In the genomic region with DNA sequence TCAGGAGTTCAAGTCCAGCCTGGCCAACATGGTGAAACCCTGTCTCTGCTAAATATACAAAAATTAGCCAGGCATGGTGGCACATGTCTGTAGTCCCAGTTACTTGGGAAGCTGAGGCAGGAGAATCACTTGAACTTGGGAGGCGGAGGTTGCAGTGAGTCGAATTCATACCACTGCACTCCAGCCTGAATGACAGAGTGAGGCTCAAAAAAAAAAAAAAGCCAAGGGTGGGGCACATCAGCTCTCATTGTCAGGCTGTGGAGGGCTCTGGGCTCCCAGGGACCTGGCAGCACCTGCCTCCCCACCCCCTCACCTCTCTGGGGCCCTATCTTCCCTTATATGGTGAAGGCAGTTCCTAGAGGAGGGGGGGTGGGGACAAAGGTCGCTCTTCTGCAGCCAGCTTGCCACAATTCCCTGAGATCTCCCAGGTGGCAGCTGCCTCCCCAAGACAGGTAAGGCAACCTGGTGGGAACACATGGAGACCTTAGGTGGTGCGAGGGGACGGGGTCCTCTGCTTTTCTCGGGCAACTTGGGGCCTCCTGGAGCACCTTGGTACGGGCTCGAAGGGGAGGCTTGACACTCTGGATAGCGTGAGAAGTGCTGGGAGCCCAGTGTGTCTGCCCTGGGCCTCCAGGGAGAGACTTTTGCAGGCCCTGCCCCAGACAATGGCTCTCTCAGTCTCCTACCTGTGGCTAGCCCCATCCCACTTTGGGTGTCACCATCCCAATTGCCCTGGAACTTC, we compare ENCODE assay signal across 20 cellular contexts. TPM values are rescaled to one million over a fixed set of nuclear protein-coding genes. Genes with fewer than 3 reads are reported as not detected.
DNase-seq lines count a peak whose midpoint lies in the region; ATAC-seq and TF ChIP-seq lines count a peak whose summit lies in the region.
"Had no signal": no experiment of that assay in that cellular context is flagged by ENCODE, and none has a peak within 500 bp of the region (broad histone marks: within the 10 kb centered on the region; RNA-seq: fewer than 3 reads in every experiment).

VIL1 (plus strand) TSS at position 407 of the 742 bp plus-strand sequence. CDS start 4,656 bp downstream, outside the sequence.

- H3K36me3 Mint-ChIP-seq in type B pancreatic cell: no peaks in the 10 kb centered on the region
- H3K36me3 Mint-ChIP-seq: CD4-positive, CD25-positive, alpha-beta regulatory T cell had no signal

- no peaks in the 10 kb centered on the region for H3K9me3 Mint-ChIP-seq in type B pancreatic cell
- H3K9me3 Mint-ChIP-seq: activated T-cell treated with anti-CD3 and anti-CD28 coated beads, Interleukin-2, amount 50 U/mL, for 72 hours; CD4-positive, CD25-positive, alpha-beta regulatory T cell; IgD-negative memory B cell had no signal

- H3K27me3 Mint-ChIP-seq in type B pancreatic cell: no peaks in the 10 kb centered on the region

- no peak for ATAC-seq in HG02763 (IDR thresholded peaks at IDR 0.05; ENCODE audit: unreplicated experiment)
- ATAC-seq: activated T-cell treated with anti-CD3 and anti-CD28 coated beads, Interleukin-2, amount 50 U/mL, for 72 hours had no signal

- H3K4me3 Mint-ChIP-seq in type B pancreatic cell: peak within 1 kb of the TSS; percentile 78
- H3K4me3 Mint-ChIP-seq: activated T-cell treated with anti-CD3 and anti-CD28 coated beads, Interleukin-2, amount 50 U/mL, for 72 hours; CD4-positive, CD25-positive, alpha-beta regulatory T cell; IgD-negative memory B cell had no signal

- DNase-seq in NCI-H1417 (lab: John Stamatoyannopoulos, UW): peak in 2 of 3 experiments; percentile 35 to 79
- no peak for DNase-seq in NCI-H1417 treated with DMSO at 0.1 percent for 48 hours (lab: John Stamatoyannopoulos, UW)
- DNase-seq in NCI-H526 treated with DMSO at 0.1 percent for 48 hours (lab: John Stamatoyannopoulos, UW): peak; percentile 85
- peak; percentile 50 for DNase-seq in left kidney (ENCODE audit: low read depth, low spot score)
- DNase-seq in type B pancreatic cell (ENCODE audit: extremely low spot score, unreplicated experiment): no peak
- DNase-seq in MV-4-11 (lab: John Stamatoyannopoulos, UW): no peak
- no peak for DNase-seq in germinal center (ENCODE audit: low spot score)
- DNase-seq: activated CD4-positive, alpha-beta T cell treated with anti-CD3 and anti-CD28 coated beads, Interleukin-2, amount 50 U/mL, for 48 hours; activated T-cell treated with anti-CD3 and anti-CD28 coated beads, Interleukin-2, amount 50 U/mL, for 72 hours; adrenal gland; CD4-positive, CD25-positive, alpha-beta regulatory T cell; erythroblast; glutamatergic neuron; kidney glomerular epithelial cell; NCI-H2029; trophoblast cell had no signal

- peak within 1 kb of the TSS; percentile 48 for H3K27ac Mint-ChIP-seq in type B pancreatic cell
- H3K27ac Mint-ChIP-seq: activated T-cell treated with anti-CD3 and anti-CD28 coated beads, Interleukin-2, amount 50 U/mL, for 72 hours had no signal

- H3K4me1 Mint-ChIP-seq in type B pancreatic cell (ENCODE audit: unreplicated experiment): peaks cover 3% of the 10 kb centered on the region

- no peak for TF ChIP-seq CTCF in type B pancreatic cell (conservative IDR thresholded peaks at IDR 0.05)

RNA-seq across cellular contexts. Expression of gene VIL1, which starts in this region (rescaled TPM):
- 64.6 and 142 TPM in 2 replicates for total RNA-seq in type B pancreatic cell (ENCODE audit: low replicate concordance)
- total RNA-seq: A172; activated T-cell treated with anti-CD3 and anti-CD28 coated beads, Interleukin-2, amount 50 U/mL, for 72 hours; myocyte had no signal

Comparison
In these comparisons a context has a peak if more than half of its experiments do, and no peak if none do; other contexts are left out.
1. DNase-seq: peak in NCI-H1417 (2 of 3), NCI-H526 treated with DMSO at 0.1 percent for 48 hours (single experiment) and left kidney (single experiment); none in NCI-H1417 treated with DMSO at 0.1 percent for 48 hours (single experiment), type B pancreatic cell (single experiment), MV-4-11 (single experiment) and germinal center (single experiment).